Comparison of ENCODE assay signal across 8 cellular contexts in genomic region chr12:52327086-52327829, GRCh38.
A peak's percentile ranks its signal among the peaks of the same experiment; 100 is the strongest.
DNase-seq lines count a peak whose midpoint lies in the region; ATAC-seq and TF ChIP-seq lines count a peak whose summit lies in the region.

No MANE protein-coding gene starts in this region.

- no peak overlapping the region for H3K4me3 ChIP-seq in AG10803 (ENCODE audit: low read length)

- ATAC-seq in GM19023 (IDR thresholded peaks at IDR 0.05; ENCODE audit: unreplicated experiment) (peak; percentile 89), HG03342 (IDR thresholded peaks at IDR 0.05; ENCODE audit: unreplicated experiment) (peak; percentile 87)

- peak; percentile 92 for DNase-seq in AG10803 (ENCODE audit: low read depth)
- peak; percentile 78 for DNase-seq in NCI-H345 treated with DMSO at 0.1 percent for 48 hours (lab: John Stamatoyannopoulos, UW; ENCODE audit: unreplicated experiment)
- peak; percentile 59 for DNase-seq in activated CD4-positive, CD25-positive, alpha-beta regulatory T cell treated with anti-CD3 and anti-CD28 coated beads, Interleukin-2, amount 50 U/mL, for 72 hours
- DNase-seq in cerebellar cortex (ENCODE audit: low spot score) = peak; percentile 89
- peak; percentile 89 for DNase-seq in left kidney (ENCODE audit: low read depth, low spot score)
- DNase-seq in stimulated activated CD4-positive, alpha-beta T cell treated with anti-CD3 and anti-CD28 coated beads, Interleukin-4, amount 100 ng/mL, for 48 hours (ENCODE audit: low read depth in 2 of 2) = peak; percentile 53 to 73

- TF ChIP-seq CTCF in AG10803 (conservative IDR thresholded peaks at IDR 0.05; ENCODE audit: low read length) = peak; percentile 99
